In the genomic region with DNA sequence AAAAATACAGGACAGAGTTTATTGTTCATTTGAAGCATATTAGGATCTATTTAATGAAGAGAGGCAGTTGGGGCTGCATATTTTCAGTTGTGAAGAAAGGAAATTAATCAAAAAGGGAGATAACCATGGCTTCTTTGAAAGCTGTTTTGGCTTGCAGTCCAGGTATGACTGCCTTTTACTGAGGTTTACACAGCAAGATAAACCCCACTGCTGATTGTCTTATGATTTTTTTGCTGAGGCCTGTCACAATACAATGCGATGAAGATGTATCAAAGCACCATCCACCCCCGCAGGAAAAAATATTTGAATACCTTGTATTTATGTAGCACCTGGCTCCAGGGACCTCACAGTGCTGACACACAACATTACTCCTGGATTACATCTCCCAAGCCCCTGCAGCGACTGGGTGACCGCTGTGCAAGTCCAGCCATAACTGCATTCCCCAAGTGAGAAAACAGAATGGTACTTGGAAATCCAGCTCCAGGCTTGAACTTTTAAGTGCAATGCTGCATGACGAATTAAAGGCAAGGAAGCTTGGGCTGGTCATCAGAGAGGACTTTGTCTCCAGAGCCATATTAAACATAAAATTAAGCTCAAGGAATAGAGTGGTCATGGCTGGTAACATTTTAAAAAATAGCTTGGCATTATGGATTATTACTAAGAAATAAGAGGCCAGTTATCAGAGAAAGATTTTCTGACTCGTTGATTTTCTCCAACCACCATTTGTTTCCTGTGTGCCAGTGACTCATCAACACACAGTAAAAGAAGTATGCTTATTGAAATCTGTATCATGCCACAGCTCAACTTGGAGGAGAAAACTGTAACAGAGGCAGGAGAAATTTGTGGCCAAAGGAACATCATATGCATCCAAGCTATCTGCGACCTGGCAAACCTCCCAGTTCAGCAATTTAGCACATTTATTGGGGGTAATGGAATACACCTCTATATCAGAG, we compare ENCODE assay signal across 1 cellular context.
TF ChIP-seq lines count a peak whose summit lies in the region.

No MANE protein-coding gene starts in this region.

TF ChIP-seq in H1, 55 proteins besides CTCF, POLR2A, EP300 and RAD21 (continued from another document):
- TF ChIP-seq CEBPB (IDR thresholded peaks at IDR 0.05; ENCODE audit: low read depth, low read length) (no peak), ASH2L (IDR thresholded peaks at IDR 0.05; ENCODE audit: low read length) (no peak)
